Comparison of ENCODE assay signal across 8 cellular contexts in genomic region chr6:17600527-17601388, GRCh38. TPM values are rescaled to one million over a fixed set of nuclear protein-coding genes. Genes with fewer than 3 reads are reported as not detected.
DNase-seq lines count a peak whose midpoint lies in the region; ATAC-seq and TF ChIP-seq lines count a peak whose summit lies in the region.

No MANE protein-coding gene starts in this region.

- H3K36me3 ChIP-seq in DOHH2 (ENCODE audit: control insufficient read depth, low read length) (peaks cover 8% of the 10 kb centered on the region), gastrocnemius medialis (peaks cover 0 to 11% of the 10 kb centered on the region in 2 donors)

- no peak for TF ChIP-seq CTCF in DOHH2 (IDR thresholded peaks at IDR 0.05; ENCODE audit: low read depth, low read length, poor library complexity, severe bottlenecking)
- TF ChIP-seq CTCF in HL-60 (IDR thresholded peaks at IDR 0.05; ENCODE audit: insufficient read depth, low read length) = no peak
- no peak for TF ChIP-seq CTCF in astrocyte of the cerebellum (IDR thresholded peaks at IDR 0.05; ENCODE audit: low read depth, low read length, missing control alignments)
- no peak for TF ChIP-seq CTCF in gastrocnemius medialis (IDR thresholded peaks at IDR 0.05 in 4 of 5, conservative IDR thresholded peaks at IDR 0.05 in 1 of 5)

- ATAC-seq in GM21381 (IDR thresholded peaks at IDR 0.05; ENCODE audit: unreplicated experiment) = peak; percentile 47
- peak; percentile 59 to 60 for ATAC-seq in gastrocnemius medialis

- H4K20me1 ChIP-seq in DOHH2 (ENCODE audit: control insufficient read depth, insufficient read depth, low read depth, low read length) = no peaks in the 10 kb centered on the region

- peak in 1 of 2 donors; percentile 32 for TF ChIP-seq POLR2A in gastrocnemius medialis (IDR thresholded peaks at IDR 0.05)

- H3K27ac ChIP-seq in DOHH2 (ENCODE audit: low read depth, low read length) (peak overlapping the region; percentile 61), HL-60 (replicated peaks) (peak overlapping the region; percentile 66), gastrocnemius medialis (peak overlapping the region; percentile 89 to 99 (median 94))

- H3K9me2 ChIP-seq in DOHH2 (replicated peaks; ENCODE audit: control insufficient read depth, low read length) = no peaks in the 10 kb centered on the region

- H3K9me3 ChIP-seq in DOHH2 (ENCODE audit: control insufficient read depth, insufficient read depth, low read length) = no peaks in the 10 kb centered on the region
- no peaks in the 10 kb centered on the region for H3K9me3 ChIP-seq in gastrocnemius medialis

- peaks cover 26% of the 10 kb centered on the region for H3K4me1 ChIP-seq in DOHH2 (ENCODE audit: control insufficient read depth, low read length)
- H3K4me1 ChIP-seq in gastrocnemius medialis = peaks cover 11 to 13% of the 10 kb centered on the region in 2 donors

- peak overlapping the region; percentile 80 for H3K4me3 ChIP-seq in DOHH2 (ENCODE audit: low read length)
- peak overlapping the region; percentile 65 for H3K4me3 ChIP-seq in HL-60 (replicated peaks; ENCODE audit: insufficient read depth, low read length)
- peak overlapping the region; percentile 82 for H3K4me3 ChIP-seq in astrocyte of the cerebellum (ENCODE audit: low read depth, low read length)
- H3K4me3 ChIP-seq in iPS-11a (ENCODE audit: low read depth, low read length) = peak overlapping the region; percentile 72
- peak overlapping the region; percentile 77 to 98 (median 86) for H3K4me3 ChIP-seq in gastrocnemius medialis

- intact Hi-C loops in gastrocnemius medialis (cut with DNase I; ENCODE audit: low total_unique reads) = loop anchor here (1.0 to 5.0 kb wide), 2 partner anchors 106 to 387 kb away; partner anchors contain the start of genes KIF13A and NUP153

- no peaks in the 10 kb centered on the region for H3K27me3 ChIP-seq in DOHH2 (ENCODE audit: control insufficient read depth, low read length)
- no peaks in the 10 kb centered on the region for H3K27me3 ChIP-seq in HL-60 (ENCODE audit: insufficient read depth, poor library complexity, severe bottlenecking)
- no peaks in the 10 kb centered on the region for H3K27me3 ChIP-seq in gastrocnemius medialis

- DNase-seq in HL-60 (ENCODE audit: low read depth in 1 of 2, low spot score in 1 of 2) = peak in 1 of 2 experiments; percentile 19
- peak; percentile 17 to 73 (median 25) for DNase-seq in T-helper 2 cell
- DNase-seq in astrocyte of the cerebellum (ENCODE audit: low read depth) = no peak
- DNase-seq in gastrocnemius medialis = peak; percentile 24 to 49
- no peak for DNase-seq in SW 1271 (lab: John Stamatoyannopoulos, UW)

- in situ Hi-C loops in astrocyte of the cerebellum (cut with HindIII; ENCODE audit: low sequenced_read_pairs) (no loop called here), gastrocnemius medialis (cut with MboI; ENCODE audit: low sequenced_read_pairs in 4 of 4) (loop anchor here in 1 of 4 donors (25.0 kb wide), 1 partner anchor 187 kb away; no protein-coding TSS in a partner anchor)

- H3F3A ChIP-seq in DOHH2 (ENCODE audit: control insufficient read depth, insufficient read depth) = peaks cover 10% of the 10 kb centered on the region

- peaks cover 19% of the 10 kb centered on the region for H3K79me2 ChIP-seq in DOHH2 (ENCODE audit: control insufficient read depth, low read length)

- H3K4me2 ChIP-seq in DOHH2 (ENCODE audit: low read length) = peak overlapping the region; percentile 88

RNA-seq across cellular contexts. Expression of gene FAM8A1, which starts 0.7 kb away (rescaled TPM):
- total RNA-seq in gastrocnemius medialis = 10 to 100 TPM; 22.7 to 37.3 (median 27.5) TPM

Comparison
In these comparisons a context has a peak if more than half of its experiments do, and no peak if none do; other contexts are left out.
1. DNase-seq: peak in T-helper 2 cell (5 of 5) and gastrocnemius medialis (2 of 2); none in astrocyte of the cerebellum (single experiment) and SW 1271 (0 of 2).
2. Peak in every context shown above with its lines, with median percentiles within 50 percentile points of each other: H3K27ac ChIP-seq and H3K4me3 ChIP-seq.